Comparison of ENCODE assay signal across 9 cellular contexts in the genomic region with DNA sequence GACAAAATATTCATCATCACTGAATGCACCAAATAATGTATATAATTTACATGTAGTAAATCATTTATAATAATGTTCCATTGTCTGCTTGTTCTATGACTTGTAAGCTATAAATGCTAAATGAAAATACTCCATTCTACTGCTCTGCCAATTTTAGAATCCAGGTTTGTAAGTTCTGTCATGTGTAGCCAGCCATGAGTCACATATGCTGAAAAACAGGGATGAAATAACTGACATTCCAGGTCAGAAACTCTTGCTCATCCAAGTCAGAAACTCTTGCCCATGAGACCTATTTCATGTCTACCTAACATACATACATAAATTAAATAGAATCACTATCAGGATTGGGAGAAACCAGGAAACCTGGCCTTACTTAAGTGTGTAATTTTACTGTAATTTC.
DNase-seq lines count a peak whose midpoint lies in the region; ATAC-seq and TF ChIP-seq lines count a peak whose summit lies in the region.
"Had no signal": no experiment of that assay in that cellular context is flagged by ENCODE, and none has a peak within 500 bp of the region (broad histone marks: within the 10 kb centered on the region; RNA-seq: fewer than 3 reads in every experiment).

No MANE protein-coding gene starts in this region.

- H3K36me3 ChIP-seq in Panc1 (ENCODE audit: control insufficient read depth, insufficient read depth, low read length) (peaks cover 4% of the 10 kb centered on the region; the same call in 1 of the 2 replicates), osteoblast (ENCODE audit: insufficient read depth, low read length) (peaks cover 4% of the 10 kb centered on the region), mucosa of descending colon (ENCODE audit: low read depth) (no peaks in the 10 kb centered on the region), prostate gland (no peaks in the 10 kb centered on the region)

- peaks cover 45% of the 10 kb centered on the region for H3K79me2 ChIP-seq in osteoblast (ENCODE audit: insufficient read depth, low read length)

- no peak for ATAC-seq in Panc1
- no peak for ATAC-seq in mucosa of descending colon
- no peak for ATAC-seq in HG03442 (IDR thresholded peaks at IDR 0.05; ENCODE audit: unreplicated experiment)
- ATAC-seq: activated CD4-positive, CD25-positive, alpha-beta regulatory T cell treated with anti-CD3 and anti-CD28 coated beads, Interleukin-2, amount 50 U/mL, for 24 hours had no signal

- H4K20me1 ChIP-seq in osteoblast (ENCODE audit: insufficient read depth, low read length), result peaks cover 1% of the 10 kb centered on the region

- peak overlapping the region; percentile 38 for H3K4me2 ChIP-seq in osteoblast (ENCODE audit: insufficient read depth, low read length)

- H3K27ac ChIP-seq in Panc1 (ENCODE audit: low read length), result no peak overlapping the region
- H3K27ac ChIP-seq in osteoblast (ENCODE audit: low read depth, low read length), result peak overlapping the region; percentile 81
- no peak overlapping the region for H3K27ac ChIP-seq in prostate gland

- BruUV-seq in Panc1 (replicated peaks; lab: Mats Ljungman, UMichigan), result no TSS peak

- H2AFZ ChIP-seq in osteoblast (ENCODE audit: low read length), result no peak overlapping the region

- H3K4me1 ChIP-seq in Panc1 (ENCODE audit: control insufficient read depth, insufficient read depth, low read length) (peaks cover 3% of the 10 kb centered on the region; the same call in 1 of the 2 replicates), osteoblast (ENCODE audit: insufficient read depth, low read length) (peaks cover 42% of the 10 kb centered on the region), mucosa of descending colon (ENCODE audit: low read depth) (no peaks in the 10 kb centered on the region), prostate gland (replicated peaks) (no peaks in the 10 kb centered on the region)

- CTCF ChIA-PET in Panc1 (lab: Charles Lee), result no interaction called here

- POLR2A ChIA-PET in Panc1 (lab: Charles Lee), result no interaction called here

- intact Hi-C loops in Panc1 (cut with micrococcal nuclease; ENCODE audit: unreplicated experiment) (no loop called here), mucosa of descending colon (cut with DNase I, micrococcal nuclease) (no loop called here), prostate gland (cut with DNase I) (no loop called here)

- TF ChIP-seq POLR2A in prostate gland (IDR thresholded peaks at IDR 0.05), result no peak

- TF ChIP-seq CTCF in Panc1 (IDR thresholded peaks at IDR 0.05) (no peak), epithelial cell of esophagus (IDR thresholded peaks at IDR 0.05; ENCODE audit: insufficient read depth, low read depth, low read length, missing control alignments) (no peak), osteoblast (IDR thresholded peaks at IDR 0.05; ENCODE audit: extremely low read depth, low read depth, low read length) (no peak), mucosa of descending colon (IDR thresholded peaks at IDR 0.05) (no peak), prostate gland (IDR thresholded peaks at IDR 0.05) (no peak)

- peak; percentile 84 for DNase-seq in EH (ENCODE audit: low read depth)
- peak; percentile 4 for DNase-seq in Panc1 (ENCODE audit: low read depth, low spot score)
- peak; percentile 83 for DNase-seq in epithelial cell of esophagus (ENCODE audit: low read depth)
- DNase-seq in osteoblast (ENCODE audit: insufficient read length, low spot score, missing footprints), result peak; percentile 61
- DNase-seq in mucosa of descending colon, result no peak
- DNase-seq in NCI-H128 (lab: John Stamatoyannopoulos, UW; ENCODE audit: unreplicated experiment), result no peak
- DNase-seq in prostate gland (ENCODE audit: low spot score), result no peak

- H3K9me3 ChIP-seq in Panc1 (ENCODE audit: control insufficient read depth, insufficient read depth, low read depth, low read length) (no peaks in the 10 kb centered on the region), osteoblast (ENCODE audit: low read depth, low read length) (no peaks in the 10 kb centered on the region), mucosa of descending colon (peaks cover 9% of the 10 kb centered on the region), prostate gland (no peaks in the 10 kb centered on the region)

- H3K27me3 ChIP-seq in Panc1 (ENCODE audit: control insufficient read depth, insufficient read depth, low read length) (no peaks in the 10 kb centered on the region), osteoblast (ENCODE audit: insufficient read depth, low read length) (no peaks in the 10 kb centered on the region), prostate gland (replicated peaks; ENCODE audit: insufficient read depth) (no peaks in the 10 kb centered on the region)

- H3K4me3 ChIP-seq in Panc1 (ENCODE audit: low read depth in 2 of 2, low read length in 2 of 2) (no peak overlapping the region), epithelial cell of esophagus (ENCODE audit: low read length) (no peak overlapping the region), osteoblast (ENCODE audit: insufficient read depth, low read length) (no peak overlapping the region), mucosa of descending colon (no peak overlapping the region), prostate gland (no peak overlapping the region)

- in situ Hi-C loops in Panc1 (cut with HindIII; ENCODE audit: low pct_unique_long_range_greater_than_20kb, low sequenced_read_pairs), result no loop called here

Comparison
In these comparisons a context has a peak if more than half of its experiments do, and no peak if none do; other contexts are left out.
1. DNase-seq: peak in EH (single experiment), Panc1 (single experiment), epithelial cell of esophagus (single experiment) and osteoblast (single experiment); none in mucosa of descending colon (0 of 3), NCI-H128 (single experiment) and prostate gland (single experiment).